22 cellular contexts compared by ENCODE assay signal in the genomic region with DNA sequence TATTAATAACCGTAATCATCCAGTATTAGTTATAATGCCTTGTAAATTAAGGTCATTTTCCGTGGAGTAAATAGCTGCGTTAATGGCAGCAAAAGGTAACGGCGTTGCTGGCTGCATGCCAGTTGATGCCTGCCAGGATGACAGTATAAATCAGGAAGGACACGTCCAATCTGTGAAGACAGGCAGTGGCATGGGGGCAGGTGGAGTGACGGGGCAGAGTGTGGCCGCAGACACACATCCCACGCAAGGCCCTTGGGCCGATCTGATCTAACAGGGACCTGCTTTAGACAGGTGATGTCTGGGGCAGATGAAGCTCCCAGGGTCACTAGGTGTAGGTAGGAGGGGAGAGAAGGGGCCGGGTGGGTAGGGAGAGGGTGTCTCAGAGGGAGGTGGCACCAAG. TPM values are rescaled to one million over a fixed set of nuclear protein-coding genes. Genes with fewer than 3 reads are reported as not detected.
DNase-seq lines count a peak whose midpoint lies in the region; ATAC-seq and TF ChIP-seq lines count a peak whose summit lies in the region.
"Had no signal": no experiment of that assay in that cellular context is flagged by ENCODE, and none has a peak within 500 bp of the region (broad histone marks: within the 10 kb centered on the region; RNA-seq: fewer than 3 reads in every experiment).

No MANE protein-coding gene starts in this region.

- no peak for TF ChIP-seq POLR2A in esophagus muscularis mucosa (IDR thresholded peaks at IDR 0.05; ENCODE audit: low read depth)
- no peak for TF ChIP-seq POLR2A in body of pancreas (IDR thresholded peaks at IDR 0.05)

- H3K4me3 ChIP-seq in esophagus muscularis mucosa (no peak overlapping the region), body of pancreas (no peak overlapping the region)
- H3K4me3 ChIP-seq: GM23248 had no signal

- H3K4me1 ChIP-seq in esophagus muscularis mucosa (peaks cover 0 to 34% (median 23%) of the 10 kb centered on the region in 4 donors), body of pancreas (no peaks in the 10 kb centered on the region)

- ATAC-seq in body of pancreas, result no peak
- ATAC-seq: activated naive CD8-positive, alpha-beta T cell treated with anti-CD3 and anti-CD28 coated beads, Interleukin-2, amount 50 U/mL, for 24 hours; activated T-cell treated with anti-CD3 and anti-CD28 coated beads, Interleukin-2, amount 50 U/mL, for 4 hours; left lobe of liver; stimulated activated naive B cell treated with anti-CD40 and anti-IgM and Interleukin-4, amounts not matched to agents 10 μg/mL and 1 μg/mL and 100 μg/mL, for 72 hours had no signal

- WGBS in esophagus muscularis mucosa, result 70% methylated on average over 11 of the region's 11 CpGs
- WGBS in body of pancreas, 2 donors, result 45 to 56% methylated on average over 11 of the region's 11 CpGs

- H3K27ac ChIP-seq in esophagus muscularis mucosa (replicated peaks in 1 of 4), result peak overlapping the region; percentile 10 to 36 (median 24)
- H3K27ac ChIP-seq in body of pancreas, result no peak overlapping the region
- H3K27ac ChIP-seq: C4-2B, GM23248, KMS-11 had no signal

- H3K36me3 ChIP-seq in esophagus muscularis mucosa (peaks cover 0 to 10% (median 0%) of the 10 kb centered on the region in 4 donors), body of pancreas (replicated peaks in 1 of 2; ENCODE audit: insufficient read depth in 1 of 2, low read depth in 2 of 2) (no peaks in the 10 kb centered on the region)

- TF ChIP-seq EP300 in esophagus muscularis mucosa (IDR thresholded peaks at IDR 0.05), result no peak

- H3K9me3 ChIP-seq in esophagus muscularis mucosa (no peaks in the 10 kb centered on the region), body of pancreas (no peaks in the 10 kb centered on the region)

- no peaks in the 10 kb centered on the region for H3K27me3 ChIP-seq in esophagus muscularis mucosa
- no peaks in the 10 kb centered on the region for H3K27me3 ChIP-seq in body of pancreas

- DNase-seq in DMS153 treated with DMSO at 0.1 percent for 48 hours (lab: John Stamatoyannopoulos, UW; ENCODE audit: unreplicated experiment), result peak; percentile 20
- DNase-seq in NCI-H1105 (lab: John Stamatoyannopoulos, UW), result peak; percentile 74
- DNase-seq in NCI-H748 (lab: John Stamatoyannopoulos, UW; ENCODE audit: unreplicated experiment), result peak; percentile 91
- no peak for DNase-seq in esophagus muscularis mucosa (ENCODE audit: extremely low spot score)
- DNase-seq in activated CD4-positive, alpha-beta T cell treated with anti-CD3 and anti-CD28 coated beads for 48 hours, result no peak
- no peak for DNase-seq in body of pancreas
- DNase-seq in CD1c-positive myeloid dendritic cell (ENCODE audit: extremely low spot score), result no peak
- DNase-seq: activated CD4-positive, alpha-beta T cell treated with anti-CD3 and anti-CD28 coated beads, Interleukin-2, amount 10 ng/mL, durations not matched to agents 7 days and 5 days; activated gamma-delta T cell treated with Interleukin-2 at 50 U/mL for 16 hours; activated naive CD8-positive, alpha-beta T cell treated with anti-CD3 and anti-CD28 coated beads, Interleukin-2, amount 50 U/mL, for 24 hours; activated T-cell treated with anti-CD3 and anti-CD28 coated beads, Interleukin-2, amount 50 U/mL, for 4 hours; EL; GM23248; immature natural killer cell; NCI-H2107; NCI-H526 treated with DMSO at 0.1 percent for 48 hours; OCI-M1; stimulated activated naive B cell treated with anti-CD40 and anti-IgM and Interleukin-4, amounts not matched to agents 10 μg/mL and 1 μg/mL and 100 μg/mL, for 72 hours had no signal

- intact Hi-C loops in esophagus muscularis mucosa (cut with DNase I), result no loop called here
- intact Hi-C loops in body of pancreas (cut with DNase I), result no loop called here

- TF ChIP-seq CTCF in esophagus muscularis mucosa (IDR thresholded peaks at IDR 0.05) (no peak), body of pancreas (IDR thresholded peaks at IDR 0.05) (no peak)

RNA-seq across cellular contexts. Expression of a gene that starts 49.1 kb away (rescaled TPM):
- total RNA-seq in esophagus muscularis mucosa, result 10 to 100 TPM; 32.3 to 55.5 (median 51.9) TPM
- total RNA-seq in body of pancreas, result 1 to 10 TPM in 1 of 2 donors, under 1 TPM in 1; 0.52 to 3.3 TPM
- total RNA-seq: endothelial cell of umbilical vein had no signal

Comparison
In these comparisons a context has a peak if more than half of its experiments do, and no peak if none do; other contexts are left out.
1. DNase-seq: peak in DMS153 treated with DMSO at 0.1 percent for 48 hours (single experiment), NCI-H1105 (single experiment) and NCI-H748 (single experiment); none in esophagus muscularis mucosa (single experiment), activated CD4-positive, alpha-beta T cell treated with anti-CD3 and anti-CD28 coated beads for 48 hours (single experiment), body of pancreas (0 of 4) and CD1c-positive myeloid dendritic cell (single experiment).
2. H3K27ac ChIP-seq: peak in esophagus muscularis mucosa (4 of 4); none in body of pancreas (0 of 4).
3. RNA of a gene that starts 49.1 kb away (total RNA-seq): 32.3 to 55.5 TPM in esophagus muscularis mucosa; 0.52 to 3.3 TPM in body of pancreas; every median in the first group is over 4 times any median in the second.